In genomic region chr11:78261367-78261766, GRCh38 we compare ENCODE assay signal across 1 cellular context.
TF ChIP-seq lines count a peak whose summit lies in the region.

No MANE protein-coding gene starts in this region.

TF ChIP-seq in K562, 482 proteins besides CTCF, POLR2A, EP300 and RAD21 (continued from another document):
- TF ChIP-seq ID3 (CRISPR knock-in tag; IDR thresholded peaks at IDR 0.05) (no peak), ID3 (tag; IDR thresholded peaks at IDR 0.05) (no peak), CHAMP1 (IDR thresholded peaks at IDR 0.05) (no peak), HMG20B (CRISPR knock-in tag; IDR thresholded peaks at IDR 0.05) (no peak), XRCC3 (IDR thresholded peaks at IDR 0.05) (no peak), BRCA1 (IDR thresholded peaks at IDR 0.05) (no peak), BRCA1 (CRISPR knock-in tag; IDR thresholded peaks at IDR 0.05) (no peak), ZNF224 (CRISPR knock-in tag; IDR thresholded peaks at IDR 0.05) (no peak), HDGF (IDR thresholded peaks at IDR 0.05) (no peak)
